19 cellular contexts compared by ENCODE assay signal in genomic region chr3:120516142-120516541, GRCh38.
"Had no signal": no experiment of that assay in that cellular context is flagged by ENCODE, and none has a peak within 500 bp of the region (broad histone marks: within the 10 kb centered on the region; RNA-seq: fewer than 3 reads in every experiment).

No MANE protein-coding gene starts in this region.

- H3K9me3 ChIP-seq: ovary, suprapubic skin, thyroid gland had no signal

- H3K4me3 ChIP-seq: coronary artery, hepatocyte, ovary, smooth muscle cell, suprapubic skin, thyroid gland had no signal

- H3K36me3 Mint-ChIP-seq: natural killer cell, type B pancreatic cell had no signal

- DNase-seq: effector CD4-positive, alpha-beta T cell; endodermal cell; foreskin melanocyte; head of caudate nucleus; kidney; mammary epithelial cell; natural killer cell; nucleus accumbens; ovary; right cardiac atrium; stimulated activated CD4-positive, alpha-beta T cell treated with anti-CD3 and anti-CD28 coated beads, Interleukin-2, amount 100 ng/mL, for 48 hours; stimulated activated naive CD4-positive, alpha-beta T cell treated with Interleukin-2 at 50 U/mL for 16 hours; thyroid gland had no signal

- H3K9me3 Mint-ChIP-seq: natural killer cell, neural crest cell, type B pancreatic cell had no signal

- H3K27ac Mint-ChIP-seq: endodermal cell, natural killer cell, type B pancreatic cell had no signal

- H3K4me3 Mint-ChIP-seq: endodermal cell, natural killer cell, neural crest cell, type B pancreatic cell had no signal

- H3K27me3 ChIP-seq: ovary, suprapubic skin, thyroid gland had no signal

- H3K4me1 ChIP-seq: suprapubic skin, thyroid gland had no signal

- H3K27me3 Mint-ChIP-seq: type B pancreatic cell had no signal

- H3K36me3 ChIP-seq: ovary, suprapubic skin, thyroid gland had no signal

- H3K4me1 Mint-ChIP-seq: natural killer cell, neural crest cell had no signal

- H3K27ac ChIP-seq: coronary artery, hepatocyte, ovary, suprapubic skin, thyroid gland had no signal
